11 cellular contexts compared by ENCODE assay signal in genomic region chr21:26405071-26405470, GRCh38.
A peak's percentile ranks its signal among the peaks of the same experiment; 100 is the strongest.
DNase-seq lines count a peak whose midpoint lies in the region; ATAC-seq and TF ChIP-seq lines count a peak whose summit lies in the region.
"Had no signal": no experiment of that assay in that cellular context is flagged by ENCODE, and none has a peak within 500 bp of the region (broad histone marks: within the 10 kb centered on the region; RNA-seq: fewer than 3 reads in every experiment).

No MANE protein-coding gene starts in this region.

- H3K4me3 ChIP-seq in AG10803 (ENCODE audit: low read length) (no peak overlapping the region), MG63 (no peak overlapping the region), choroid plexus epithelial cell (ENCODE audit: low read depth, low read length) (no peak overlapping the region)
- H3K4me3 ChIP-seq: uterus had no signal

- intact Hi-C loops in activated naive CD4-positive, alpha-beta T cell treated with anti-CD3 and anti-CD28 coated beads for 36 hours (cut with micrococcal nuclease), result no loop called here

- DNase-seq in AG10803 (ENCODE audit: low read depth), result peak; percentile 52
- peak; percentile 12 for DNase-seq in MG63
- peak; percentile 80 for DNase-seq in choroid plexus epithelial cell (ENCODE audit: low read depth)
- peak; percentile 38 for DNase-seq in myocyte (ENCODE audit: low read depth)
- no peak for DNase-seq in activated CD4-positive, alpha-beta T cell treated with anti-CD3 and anti-CD28 coated beads for 48 hours
- DNase-seq in NCI-H2029 treated with DMSO at 0.1 percent for 48 hours (lab: John Stamatoyannopoulos, UW), result no peak
- DNase-seq in activated naive CD4-positive, alpha-beta T cell treated with anti-CD3 and anti-CD28 coated beads for 36 hours, result no peak
- DNase-seq: stimulated activated CD4-positive, alpha-beta T cell treated with anti-CD3 and anti-CD28 coated beads, Interleukin-2, amount 100 ng/mL, for 48 hours; uterus had no signal

- no peaks in the 10 kb centered on the region for H3K36me3 Mint-ChIP-seq in activated naive CD4-positive, alpha-beta T cell treated with anti-CD3 and anti-CD28 coated beads for 36 hours (ENCODE audit: low read depth)

- ATAC-seq in GM18505 (IDR thresholded peaks at IDR 0.05; ENCODE audit: unreplicated experiment), result no peak

- no peaks in the 10 kb centered on the region for H3K36me3 ChIP-seq in MG63
- H3K36me3 ChIP-seq: BE2C, uterus had no signal

- no peak; the same call in 1 of the 2 replicates for TF ChIP-seq CTCF in AG10803 (conservative IDR thresholded peaks at IDR 0.05; ENCODE audit: low read length)
- TF ChIP-seq CTCF in choroid plexus epithelial cell (conservative IDR thresholded peaks at IDR 0.05; ENCODE audit: low read depth, low read length), result no peak

- H3K27me3 Mint-ChIP-seq in activated naive CD4-positive, alpha-beta T cell treated with anti-CD3 and anti-CD28 coated beads for 36 hours (ENCODE audit: low read depth), result peaks cover 2% of the 10 kb centered on the region

- H3K4me3 Mint-ChIP-seq in activated naive CD4-positive, alpha-beta T cell treated with anti-CD3 and anti-CD28 coated beads for 36 hours, result no peak overlapping the region

- no peaks in the 10 kb centered on the region for H3K27me3 ChIP-seq in MG63
- H3K27me3 ChIP-seq: BE2C, uterus had no signal

- TF ChIP-seq POLR2A in GM18505 (IDR thresholded peaks at IDR 0.05; ENCODE audit: borderline replicate concordance, extremely low read depth, insufficient read depth, insufficient read length), result no peak

- no peak overlapping the region for H3K27ac Mint-ChIP-seq in activated naive CD4-positive, alpha-beta T cell treated with anti-CD3 and anti-CD28 coated beads for 36 hours

- H3K9me3 Mint-ChIP-seq in activated naive CD4-positive, alpha-beta T cell treated with anti-CD3 and anti-CD28 coated beads for 36 hours, result no peaks in the 10 kb centered on the region

- peaks cover 5% of the 10 kb centered on the region for H3K4me1 Mint-ChIP-seq in activated naive CD4-positive, alpha-beta T cell treated with anti-CD3 and anti-CD28 coated beads for 36 hours (ENCODE audit: low read depth)

- H3K9me3 ChIP-seq in MG63, result no peaks in the 10 kb centered on the region
- H3K9me3 ChIP-seq: BE2C, uterus had no signal

- CTCF ChIA-PET in activated naive CD4-positive, alpha-beta T cell treated with anti-CD3 and anti-CD28 coated beads for 36 hours (lab: Charles Lee), result no interaction called here

Comparison
In these comparisons a context has a peak if more than half of its experiments do, and no peak if none do; other contexts are left out.
1. DNase-seq: peak in AG10803 (single experiment), MG63 (single experiment), choroid plexus epithelial cell (single experiment) and myocyte (single experiment); none in activated CD4-positive, alpha-beta T cell treated with anti-CD3 and anti-CD28 coated beads for 48 hours (single experiment), NCI-H2029 treated with DMSO at 0.1 percent for 48 hours (single experiment) and activated naive CD4-positive, alpha-beta T cell treated with anti-CD3 and anti-CD28 coated beads for 36 hours (single experiment).